Comparison of ENCODE assay signal across 7 cellular contexts in the genomic region with DNA sequence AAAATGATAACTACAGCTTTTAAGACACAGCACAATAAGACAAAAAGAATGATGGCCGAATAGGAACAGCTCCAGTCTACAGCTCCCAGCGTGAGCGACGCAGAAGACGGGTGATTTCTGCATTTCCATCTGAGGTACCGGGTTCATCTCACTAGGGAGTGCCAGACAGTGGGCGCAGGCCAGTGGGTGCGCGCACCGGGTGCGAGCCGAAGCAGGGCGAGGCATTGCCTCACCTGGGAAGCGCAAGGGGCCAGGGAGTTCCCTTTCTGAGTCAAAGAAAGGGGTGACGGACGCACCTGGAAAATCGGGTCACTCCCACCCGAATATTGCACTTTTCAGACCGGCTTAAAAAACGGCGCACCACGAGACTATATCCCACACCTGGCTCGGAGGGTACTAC.
A peak's percentile ranks its signal among the peaks of the same experiment; 100 is the strongest.
DNase-seq lines count a peak whose midpoint lies in the region; FAIRE-seq and TF ChIP-seq lines count a peak whose summit lies in the region.
"Not testable (repeated sequence)": the region's sequence is repeated elsewhere in the genome, so short reads cannot be mapped to it uniquely, and the experiment has no call there.

No MANE protein-coding gene starts in this region.

- not testable (repeated sequence) for H3K27me3 Mint-ChIP-seq in neural crest cell (ENCODE audit: low read depth)

- not testable (repeated sequence) for TF ChIP-seq CTCF in HEK293 (tag by site-specific recombination; IDR thresholded peaks at IDR 0.05); PC-9 (conservative IDR thresholded peaks at IDR 0.05); bronchial epithelial cell (IDR thresholded peaks at IDR 0.05; ENCODE audit: insufficient read depth, low read length, severe bottlenecking); neural crest cell (conservative IDR thresholded peaks at IDR 0.05)

- H3K4me2 ChIP-seq in PC-9, result peak overlapping the region; percentile 73

- peak overlapping the region; percentile 34 for H3K4me3 Mint-ChIP-seq in neural crest cell

- not testable (repeated sequence) for H4K20me1 ChIP-seq in PC-9 (ENCODE audit: insufficient read depth)

- not testable (repeated sequence) for H3K9me2 ChIP-seq in PC-9 (ENCODE audit: insufficient read depth)

- H3K27me3 ChIP-seq in PC-9 (ENCODE audit: insufficient read depth, low read depth); bronchial epithelial cell (ENCODE audit: control insufficient read depth, insufficient read depth, low read length): not testable (repeated sequence)

- POLR2A ChIA-PET in HEK293 (lab: Yijun Ruan, JAX), result not testable (repeated sequence)
- POLR2A ChIA-PET in PC-9 (lab: Charles Lee; ENCODE audit: unreplicated experiment), result interaction anchor here (0.6 kb wide), 1 partner anchor 17 kb away, joined by 12 read pairs; no protein-coding TSS in a partner anchor

- DNase-seq in DMS53 (lab: John Stamatoyannopoulos, UW) (peak; percentile 51), PC-9 (peak in 1 of 2 experiments; percentile 38)
- not testable (repeated sequence) for DNase-seq in bronchial epithelial cell (ENCODE audit: low read depth); epithelial cell of prostate (ENCODE audit: low read depth, low spot score); neural crest cell (ENCODE audit: low read depth, low spot score)

- H3K9me3 ChIP-seq in HEK293 (ENCODE audit: control insufficient read depth, insufficient read depth, low read depth, low read length); PC-9 (ENCODE audit: insufficient read depth, low read depth); iPS-18c (ENCODE audit: control insufficient read depth, insufficient read depth, low read length): not testable (repeated sequence)

- H3K79me2 ChIP-seq in PC-9 (ENCODE audit: low read depth), result not testable (repeated sequence)

- intact Hi-C loops in PC-9 (cut with micrococcal nuclease; ENCODE audit: unreplicated experiment), result not testable (repeated sequence)

- CTCF ChIA-PET in HEK293 (lab: Yijun Ruan, JAX); PC-9 (lab: Charles Lee): not testable (repeated sequence)

- H3K9me3 Mint-ChIP-seq in neural crest cell, result peaks cover 10% of the 10 kb centered on the region

- not testable (repeated sequence) for H3K4me3 ChIP-seq in HEK293 (ENCODE audit: low read depth, low read length)
- H3K4me3 ChIP-seq in PC-9 (peak overlapping the region; percentile 50; the same call in 1 of the 2 replicates), bronchial epithelial cell (ENCODE audit: low read depth, low read length) (peak overlapping the region; percentile 6), iPS-18c (ENCODE audit: insufficient read depth, low read depth, low read length) (peak overlapping the region; percentile 24; the same call in 1 of the 2 replicates)

- peaks cover 11% of the 10 kb centered on the region for H3K36me3 Mint-ChIP-seq in neural crest cell (ENCODE audit: low read depth)

- H3K36me3 ChIP-seq in HEK293 (ENCODE audit: control insufficient read depth in 2 of 2, insufficient read depth in 1 of 2, low read length in 2 of 2); PC-9 (ENCODE audit: low read depth); bronchial epithelial cell (ENCODE audit: control insufficient read depth, insufficient read depth, low read length): not testable (repeated sequence)

- not testable (repeated sequence) for H3F3A ChIP-seq in PC-9 (ENCODE audit: insufficient read depth, low read depth)

- H3K27ac ChIP-seq in HEK293 (ENCODE audit: extremely low read depth, low read depth, low read length); PC-9: not testable (repeated sequence)
- peak overlapping the region; percentile 77 for H3K27ac ChIP-seq in epithelial cell of prostate

- not testable (repeated sequence) for H3K4me1 ChIP-seq in HEK293 (ENCODE audit: control insufficient read depth, insufficient read depth, low read length)
- H3K4me1 ChIP-seq in PC-9 (replicated peaks; ENCODE audit: insufficient read depth), result peaks cover 13% of the 10 kb centered on the region

- FAIRE-seq in bronchial epithelial cell (lab: Jason Lieb, UNC), result not testable (repeated sequence)

- not testable (repeated sequence) for H3K4me1 Mint-ChIP-seq in neural crest cell

- not testable (repeated sequence) for BruUV-seq in PC-9 (replicated peaks; lab: Mats Ljungman, UMichigan)

- peak overlapping the region; percentile 55 for H3K27ac Mint-ChIP-seq in neural crest cell (ENCODE audit: unreplicated experiment)

- H2AFZ ChIP-seq in PC-9, result peak overlapping the region; percentile 78

TF ChIP-seq in HEK293, 187 proteins besides CTCF, POLR2A, EP300 and RAD21:
- TF ChIP-seq, protein P1, sequence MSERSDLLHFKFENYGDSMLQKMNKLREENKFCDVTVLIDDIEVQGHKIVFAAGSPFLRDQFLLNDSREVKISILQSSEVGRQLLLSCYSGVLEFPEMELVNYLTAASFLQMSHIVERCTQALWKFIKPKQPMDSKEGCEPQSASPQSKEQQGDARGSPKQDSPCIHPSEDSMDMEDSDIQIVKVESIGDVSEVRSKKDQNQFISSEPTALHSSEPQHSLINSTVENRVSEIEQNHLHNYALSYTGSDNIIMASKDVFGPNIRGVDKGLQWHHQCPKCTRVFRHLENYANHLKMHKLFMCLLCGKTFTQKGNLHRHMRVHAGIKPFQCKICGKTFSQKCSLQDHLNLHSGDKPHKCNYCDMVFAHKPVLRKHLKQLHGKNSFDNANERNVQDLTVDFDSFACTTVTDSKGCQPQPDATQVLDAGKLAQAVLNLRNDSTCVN (tag by site-specific recombination; optimal IDR thresholded peaks at IDR 0.05), result peak; percentile 20
